In genomic region chr17:19381361-19381740, GRCh38 we compare ENCODE assay signal across 18 cellular contexts. TPM values are rescaled to one million over a fixed set of nuclear protein-coding genes. Genes with fewer than 3 reads are reported as not detected.
DNase-seq lines count a peak whose midpoint lies in the region; ATAC-seq and TF ChIP-seq lines count a peak whose summit lies in the region.
"Had no signal": no experiment of that assay in that cellular context is flagged by ENCODE, and none has a peak within 500 bp of the region (broad histone marks: within the 10 kb centered on the region; RNA-seq: fewer than 3 reads in every experiment).

No MANE protein-coding gene starts in this region.

- no peak for ATAC-seq in GM21786 (IDR thresholded peaks at IDR 0.05; ENCODE audit: unreplicated experiment)
- ATAC-seq: CD8-positive, alpha-beta T cell had no signal

- H3K56ac ChIP-seq in H9 (ENCODE audit: insufficient read length, low read depth, low read length), result no peak overlapping the region

- WGBS in neuronal stem cell (ENCODE audit: extremely low coverage in 2 of 2, insufficient read length in 2 of 2, insufficient replicate concordance in 1 of 2), 2 donors, result no CpG with 5 or more reads among the region's 7 CpGs
- no CpG with 5 or more reads among the region's 7 CpGs for WGBS in H9 (ENCODE audit: extremely low coverage, insufficient read length, low lambda C conversion rate)

- no peak for TF ChIP-seq CTCF in glutamatergic neuron (IDR thresholded peaks at IDR 0.05; ENCODE audit: partially characterized antibody, unreplicated experiment)
- TF ChIP-seq CTCF in vagina (IDR thresholded peaks at IDR 0.05), result no peak
- TF ChIP-seq CTCF in H9 (conservative IDR thresholded peaks at IDR 0.05), result no peak

- no peaks in the 10 kb centered on the region for H3K9me3 Mint-ChIP-seq in activated T-cell treated with anti-CD3 and anti-CD28 coated beads, Interleukin-2, amount 50 U/mL, for 24 hours
- H3K9me3 Mint-ChIP-seq in glutamatergic neuron (ENCODE audit: unreplicated experiment) (peaks cover 13% of the 10 kb centered on the region), H9 (no peaks in the 10 kb centered on the region)
- H3K9me3 Mint-ChIP-seq: CD8-positive, alpha-beta T cell had no signal

- H3K4ac ChIP-seq in neuronal stem cell (ENCODE audit: low read length) (no peak overlapping the region), H9 (ENCODE audit: low read depth, low read length) (no peak overlapping the region)

- peak; percentile 19 for DNase-seq in activated T-cell treated with anti-CD3 and anti-CD28 coated beads, Interleukin-2, amount 50 U/mL, for 24 hours
- DNase-seq in activated T-cell treated with anti-CD3 and anti-CD28 coated beads, Interleukin-2, amount 50 U/mL, for 1 hour, result no peak
- no peak for DNase-seq in glutamatergic neuron
- DNase-seq in neuronal stem cell (ENCODE audit: low spot score), result no peak
- DNase-seq in vagina (ENCODE audit: extremely low spot score in 2 of 2), result no peak
- DNase-seq in DMS153 treated with DMSO at 0.1 percent for 48 hours (lab: John Stamatoyannopoulos, UW; ENCODE audit: unreplicated experiment), result no peak
- no peak for DNase-seq in H9
- DNase-seq: 8988T; BE2C; CD8-positive, alpha-beta T cell; DND-41; Karpas-422; MM.1S; NCI-H1092 treated with DMSO at 0.1 percent for 48 hours; NCI-H1694; NCI-H510A treated with DMSO at 0.1 percent for 48 hours; NCI-H82 had no signal

- peaks cover 4% of the 10 kb centered on the region; the same call in 1 of the 2 replicates for H3K79me2 ChIP-seq in H9 (ENCODE audit: insufficient read depth, low read length)

- H3K4me1 ChIP-seq in neuronal stem cell (ENCODE audit: control insufficient read depth in 2 of 2, insufficient read depth in 1 of 2, low read depth in 1 of 2, low read length in 2 of 2), result peaks cover 7 to 13% of the 10 kb centered on the region in 2 donors
- H3K4me1 ChIP-seq in vagina, result peaks cover 77% of the 10 kb centered on the region
- no peaks in the 10 kb centered on the region for H3K4me1 ChIP-seq in H9 (ENCODE audit: insufficient read depth, low read length)
- H3K4me1 ChIP-seq: BE2C had no signal

- H2BK12ac ChIP-seq in neuronal stem cell (ENCODE audit: low read length) (no peak overlapping the region), H9 (ENCODE audit: insufficient read length, low read depth, low read length) (no peak overlapping the region)

- H2BK5ac ChIP-seq in neuronal stem cell (ENCODE audit: low read length), result no peak overlapping the region
- H2BK5ac ChIP-seq in H9 (ENCODE audit: insufficient read length, low read length), result no peak overlapping the region

- H4K8ac ChIP-seq in neuronal stem cell (ENCODE audit: low read depth, low read length), result peak overlapping the region; percentile 24
- H4K8ac ChIP-seq in H9 (replicated peaks; ENCODE audit: insufficient read length, low read depth, low read length), result no peak overlapping the region

- H3K27ac ChIP-seq in neuronal stem cell (replicated peaks; ENCODE audit: low read length) (no peak overlapping the region), vagina (peak overlapping the region; percentile 65), H9 (ENCODE audit: insufficient read length, low read depth, low read length) (no peak overlapping the region)

- H2AFZ ChIP-seq in neuronal stem cell (ENCODE audit: low read length) (no peak overlapping the region), H9 (ENCODE audit: low read length) (no peak overlapping the region)

- peaks cover 7% of the 10 kb centered on the region for H3K23me2 ChIP-seq in H9 (ENCODE audit: insufficient read length, low read depth, low read length, poor library complexity, severe bottlenecking)

- H2BK15ac ChIP-seq in neuronal stem cell (ENCODE audit: low read length), result no peak overlapping the region
- H2BK15ac ChIP-seq in H9 (ENCODE audit: low read depth, low read length), result no peak overlapping the region

- H3K14ac ChIP-seq in neuronal stem cell (ENCODE audit: low read length) (no peak overlapping the region), H9 (ENCODE audit: insufficient read depth, low read length) (no peak overlapping the region)

- H3K9me3 ChIP-seq in neuronal stem cell (replicated peaks in 1 of 2; ENCODE audit: control insufficient read depth in 2 of 2, insufficient read depth in 1 of 2, low read depth in 1 of 2, low read length in 2 of 2) (no peaks in the 10 kb centered on the region), vagina (no peaks in the 10 kb centered on the region), H9 (ENCODE audit: control insufficient read depth, low read depth, low read length) (no peaks in the 10 kb centered on the region)
- H3K9me3 ChIP-seq: BE2C had no signal

- H3K36me3 ChIP-seq in neuronal stem cell (replicated peaks in 1 of 2; ENCODE audit: control insufficient read depth in 2 of 2, insufficient read depth in 2 of 2, low read length in 2 of 2) (peaks cover 50 to 68% of the 10 kb centered on the region in 2 donors), vagina (peaks cover 0 to 42% of the 10 kb centered on the region in 2 donors)

- no peak overlapping the region for H3K27ac Mint-ChIP-seq in activated T-cell treated with anti-CD3 and anti-CD28 coated beads, Interleukin-2, amount 50 U/mL, for 24 hours
- H3K27ac Mint-ChIP-seq in glutamatergic neuron (ENCODE audit: unreplicated experiment), result peak overlapping the region; percentile 55
- no peak overlapping the region for H3K27ac Mint-ChIP-seq in H9
- H3K27ac Mint-ChIP-seq: CD8-positive, alpha-beta T cell had no signal

- H3K4me3 ChIP-seq in neuronal stem cell (ENCODE audit: low read length in 2 of 2) (peak overlapping the region in 1 of 2 donors; percentile 2), vagina (no peak overlapping the region)

- H3K27me3 ChIP-seq in neuronal stem cell (ENCODE audit: control insufficient read depth in 3 of 3, insufficient read depth in 3 of 3, low read depth in 1 of 3, low read length in 3 of 3) (no peaks in the 10 kb centered on the region), vagina (no peaks in the 10 kb centered on the region), H9 (ENCODE audit: insufficient read depth, low read length) (no peaks in the 10 kb centered on the region)
- H3K27me3 ChIP-seq: BE2C had no signal

- no peak for TF ChIP-seq POLR2A in vagina (IDR thresholded peaks at IDR 0.05)

- no peak overlapping the region for H3K9ac ChIP-seq in neuronal stem cell (ENCODE audit: low read depth, low read length, poor library complexity)
- no peak overlapping the region for H3K9ac ChIP-seq in H9 (ENCODE audit: extremely low read depth, insufficient read length, low read length)

- H2AK5ac ChIP-seq in neuronal stem cell (ENCODE audit: low read depth, low read length), result no peak overlapping the region
- no peak overlapping the region for H2AK5ac ChIP-seq in H9 (ENCODE audit: insufficient read length, low read length)

- H4K5ac ChIP-seq in H9 (ENCODE audit: insufficient read length, low read depth, low read length), result no peak overlapping the region

- H4K20me1 ChIP-seq in H9 (ENCODE audit: control insufficient read depth, insufficient read depth, insufficient read length), result no peaks in the 10 kb centered on the region

- no peak overlapping the region for H3K4me3 Mint-ChIP-seq in activated T-cell treated with anti-CD3 and anti-CD28 coated beads, Interleukin-2, amount 50 U/mL, for 24 hours
- H3K4me3 Mint-ChIP-seq in glutamatergic neuron (ENCODE audit: unreplicated experiment) (no peak overlapping the region), H9 (no peak overlapping the region)
- H3K4me3 Mint-ChIP-seq: CD8-positive, alpha-beta T cell had no signal

- no peak overlapping the region for H3T11ph ChIP-seq in H9 (ENCODE audit: low read length)

- H3K79me1 ChIP-seq in neuronal stem cell (ENCODE audit: low read depth, low read length), result peaks cover 11% of the 10 kb centered on the region
- H3K79me1 ChIP-seq in H9 (ENCODE audit: insufficient read depth, low read depth, low read length, poor library complexity, severe bottlenecking), result peaks cover 6% of the 10 kb centered on the region

- H2BK20ac ChIP-seq in H9 (ENCODE audit: low read depth, low read length, poor library complexity, severe bottlenecking), result no peak overlapping the region

- H3K4me2 ChIP-seq in neuronal stem cell (ENCODE audit: insufficient read depth, low read length, poor library complexity, severe bottlenecking) (no peak overlapping the region), H9 (ENCODE audit: insufficient read depth, insufficient read length, low read length) (no peak overlapping the region)

- no peaks in the 10 kb centered on the region for H3K27me3 Mint-ChIP-seq in activated T-cell treated with anti-CD3 and anti-CD28 coated beads, Interleukin-2, amount 50 U/mL, for 24 hours
- H3K27me3 Mint-ChIP-seq in glutamatergic neuron (ENCODE audit: unreplicated experiment) (peaks cover 19% of the 10 kb centered on the region), H9 (ENCODE audit: low read depth) (no peaks in the 10 kb centered on the region)

- H3K23ac ChIP-seq in neuronal stem cell (ENCODE audit: low read depth, low read length, poor library complexity) (no peak overlapping the region), H9 (ENCODE audit: insufficient read length, low read depth, low read length) (no peak overlapping the region)

- H4K91ac ChIP-seq in neuronal stem cell (ENCODE audit: low read depth, low read length, poor library complexity), result no peak overlapping the region
- no peak overlapping the region for H4K91ac ChIP-seq in H9 (ENCODE audit: insufficient read length, low read depth, low read length)

- peaks cover 14% of the 10 kb centered on the region for H3K4me1 Mint-ChIP-seq in activated T-cell treated with anti-CD3 and anti-CD28 coated beads, Interleukin-2, amount 50 U/mL, for 24 hours (ENCODE audit: low read depth)
- H3K4me1 Mint-ChIP-seq in glutamatergic neuron (ENCODE audit: low read depth, unreplicated experiment) (peaks cover 25% of the 10 kb centered on the region), H9 (peaks cover 21 to 40% of the 10 kb centered on the region in 2 experiments)

- H3K18ac ChIP-seq in neuronal stem cell (ENCODE audit: low read length) (no peak overlapping the region), H9 (ENCODE audit: insufficient read length, low read depth, low read length) (no peak overlapping the region)

- peaks cover 54% of the 10 kb centered on the region for H3K36me3 Mint-ChIP-seq in activated T-cell treated with anti-CD3 and anti-CD28 coated beads, Interleukin-2, amount 50 U/mL, for 24 hours (ENCODE audit: low read depth)
- H3K36me3 Mint-ChIP-seq in glutamatergic neuron (ENCODE audit: unreplicated experiment) (no peaks in the 10 kb centered on the region), H9 (ENCODE audit: insufficient read depth in 1 of 3, low read depth in 3 of 3) (peaks cover 37 to 63% (median 61%) of the 10 kb centered on the region in 3 experiments)

- intact Hi-C loops in vagina (cut with DNase I), result no loop called here

- H2BK120ac ChIP-seq in neuronal stem cell (ENCODE audit: low read depth, low read length) (no peak overlapping the region), H9 (ENCODE audit: low read depth, low read length, poor library complexity, severe bottlenecking) (no peak overlapping the region)

RNA-seq across cellular contexts. Expression of gene MAPK7, which starts 3.1 kb away (rescaled TPM):
- 70.6 TPM for total RNA-seq in glutamatergic neuron (ENCODE audit: unreplicated experiment)
- 21.1 TPM for polyA plus RNA-seq in neuronal stem cell (2013, experiment 1 of 2)
- polyA plus RNA-seq in neuronal stem cell (2013, experiment 2 of 2), result 21.3 TPM
- 77.3 TPM for total RNA-seq in vagina
- 43.8 and 45.5 TPM in 2 replicates for total RNA-seq in H9 (2021)

RNA-seq across cellular contexts. Expression of gene MFAP4, which starts 5.6 kb away (rescaled TPM):
- total RNA-seq in glutamatergic neuron (ENCODE audit: unreplicated experiment), result 37.7 TPM
- polyA plus RNA-seq in neuronal stem cell (2013, experiment 1 of 2), result 0.18 TPM
- polyA plus RNA-seq in neuronal stem cell (2013, experiment 2 of 2), result 0.07 TPM
- 205 TPM for total RNA-seq in vagina
- 1.5 and 2.0 TPM in 2 replicates for total RNA-seq in H9 (2021)
- total RNA-seq: CD8-positive, alpha-beta T cell had no signal

RNA-seq across cellular contexts. Expression of gene B9D1, which starts 18.8 kb away (rescaled TPM):
- 7.8 TPM for total RNA-seq in glutamatergic neuron (ENCODE audit: unreplicated experiment)
- 22.2 TPM for polyA plus RNA-seq in neuronal stem cell (2013, experiment 1 of 2)
- 23.4 TPM for polyA plus RNA-seq in neuronal stem cell (2013, experiment 2 of 2)
- total RNA-seq in vagina, result 50.6 TPM
- 27.4 and 30.4 TPM in 2 replicates for total RNA-seq in H9 (2021)

RNA-seq across cellular contexts. Expression of gene RNF112, which starts 29.7 kb away (rescaled TPM):
- total RNA-seq in glutamatergic neuron (ENCODE audit: unreplicated experiment), result 8.6 TPM
- polyA plus RNA-seq in neuronal stem cell (2013, experiment 1 of 2), result 1.4 TPM
- 1.1 TPM for polyA plus RNA-seq in neuronal stem cell (2013, experiment 2 of 2)
- total RNA-seq in vagina, result 1.5 TPM
- total RNA-seq in H9 (2021), result 0.81 and 1.1 TPM in 2 replicates

Comparison
In these comparisons a context has a peak if more than half of its experiments do, and no peak if none do; other contexts are left out.
1. RNA of gene MFAP4, which starts 5.6 kb away (total RNA-seq): 205 TPM in vagina (single experiment) and 37.7 TPM in glutamatergic neuron (single experiment); 1.5 to 2.0 TPM in H9; every median in the first group is over 10 times any median in the second.